ENCODE assay signal across 14 cellular contexts in genomic region chr16:89732918-89733242, GRCh38. TPM values are rescaled to one million over a fixed set of nuclear protein-coding genes. Genes with fewer than 3 reads are reported as not detected.
DNase-seq lines count a peak whose midpoint lies in the region; ATAC-seq and TF ChIP-seq lines count a peak whose summit lies in the region.
"Had no signal": no experiment of that assay in that cellular context is flagged by ENCODE, and none has a peak within 500 bp of the region (broad histone marks: within the 10 kb centered on the region; RNA-seq: fewer than 3 reads in every experiment).

No MANE protein-coding gene starts in this region.

- peaks cover 65% of the 10 kb centered on the region for H3K4me1 Mint-ChIP-seq in CD8-positive, alpha-beta T cell (ENCODE audit: low read depth)
- H3K4me1 Mint-ChIP-seq in activated T-helper 17 cell treated with anti-CD3 and anti-CD28 coated beads, Interleukin-2, amount 50 U/mL, for 72 hours, result peaks cover 9% of the 10 kb centered on the region

- H3K4me3 ChIP-seq in A673 (ENCODE audit: low read depth, low read length, poor library complexity, severe bottlenecking), result no peak overlapping the region
- H3K4me3 ChIP-seq in CD8-positive, alpha-beta T cell (ENCODE audit: low read depth, low read length), result no peak overlapping the region
- H3K4me3 ChIP-seq in liver (ENCODE audit: low read depth in 1 of 3, low read length in 3 of 3), result no peak overlapping the region

- H3K9me3 Mint-ChIP-seq in CD8-positive, alpha-beta T cell, result no peaks in the 10 kb centered on the region
- no peaks in the 10 kb centered on the region for H3K9me3 Mint-ChIP-seq in activated T-helper 17 cell treated with anti-CD3 and anti-CD28 coated beads, Interleukin-2, amount 50 U/mL, for 72 hours

- DNase-seq in A673 (ENCODE audit: low spot score), result no peak
- DNase-seq in CD8-positive, alpha-beta T cell, result no peak
- no peak for DNase-seq in NCI-H128 (lab: John Stamatoyannopoulos, UW; ENCODE audit: unreplicated experiment)
- DNase-seq in H4 (ENCODE audit: low spot score), result no peak
- DNase-seq: BE2C, COR-L47, H7, Kasumi-1, NCI-H1417, NCI-H2029 treated with DMSO at 0.1 percent for 48 hours, NCI-H510A had no signal

- no peak overlapping the region for H3K4me3 Mint-ChIP-seq in CD8-positive, alpha-beta T cell
- no peak overlapping the region for H3K4me3 Mint-ChIP-seq in activated T-helper 17 cell treated with anti-CD3 and anti-CD28 coated beads, Interleukin-2, amount 50 U/mL, for 72 hours

- ATAC-seq in CD8-positive, alpha-beta T cell, result no peak
- ATAC-seq in activated T-helper 17 cell treated with anti-CD3 and anti-CD28 coated beads, Interleukin-2, amount 50 U/mL, for 72 hours (replicated peaks), result no peak
- no peak for ATAC-seq in HG02763 (IDR thresholded peaks at IDR 0.05; ENCODE audit: unreplicated experiment)

- H3K27ac ChIP-seq in A673 (ENCODE audit: low read depth, low read length, poor library complexity, severe bottlenecking) (peak overlapping the region; percentile 5), liver (ENCODE audit: low read depth in 1 of 2, low read length in 2 of 2) (no peak overlapping the region)
- H3K27ac ChIP-seq in CD8-positive, alpha-beta T cell (ENCODE audit: low read depth, low read length), result no peak overlapping the region

- H3K36me3 ChIP-seq in A673 (ENCODE audit: insufficient read depth, low read length, poor library complexity, severe bottlenecking) (peaks cover 85% of the 10 kb centered on the region), liver (ENCODE audit: control insufficient read depth in 4 of 4, insufficient read depth in 3 of 4, low read depth in 1 of 4, low read length in 3 of 4) (peaks cover 34 to 75% (median 42%) of the 10 kb centered on the region in 4 donors)
- peaks cover 88% of the 10 kb centered on the region for H3K36me3 ChIP-seq in CD8-positive, alpha-beta T cell (ENCODE audit: insufficient read depth, low read length)

- no peaks in the 10 kb centered on the region for H3K9me3 ChIP-seq in A673 (ENCODE audit: low read depth, low read length, poor library complexity, severe bottlenecking)
- no peaks in the 10 kb centered on the region for H3K9me3 ChIP-seq in CD8-positive, alpha-beta T cell (ENCODE audit: low read length)
- H3K9me3 ChIP-seq in liver (ENCODE audit: control insufficient read depth in 4 of 4, low read length in 3 of 4), result no peaks in the 10 kb centered on the region
- H3K9me3 ChIP-seq: BE2C had no signal

- no peak for TF ChIP-seq CTCF in A673 (conservative IDR thresholded peaks at IDR 0.05; ENCODE audit: low read depth, low read length)
- TF ChIP-seq CTCF in CD8-positive, alpha-beta T cell (IDR thresholded peaks at IDR 0.05), result no peak
- TF ChIP-seq CTCF in liver (IDR thresholded peaks at IDR 0.05; ENCODE audit: low read depth, low read length, missing input control), result no peak

- no peaks in the 10 kb centered on the region for H3K27me3 ChIP-seq in A673 (replicated peaks; ENCODE audit: insufficient read depth, low read depth, low read length, poor library complexity)
- H3K27me3 ChIP-seq in CD8-positive, alpha-beta T cell (ENCODE audit: insufficient read depth, low read length), result no peaks in the 10 kb centered on the region
- H3K27me3 ChIP-seq in liver (ENCODE audit: control insufficient read depth in 4 of 4, insufficient read depth in 4 of 4, low read length in 3 of 4), result no peaks in the 10 kb centered on the region
- H3K27me3 ChIP-seq: BE2C had no signal

- intact Hi-C loops in A673 (cut with micrococcal nuclease; ENCODE audit: unreplicated experiment), result no loop called here
- intact Hi-C loops in CD8-positive, alpha-beta T cell (cut with DNase I, micrococcal nuclease), result no loop called here

- no peak overlapping the region for H3K9ac ChIP-seq in liver (ENCODE audit: low read depth in 1 of 2, low read length in 2 of 2)

- peaks cover 91% of the 10 kb centered on the region for H3K36me3 Mint-ChIP-seq in CD8-positive, alpha-beta T cell
- peaks cover 97% of the 10 kb centered on the region for H3K36me3 Mint-ChIP-seq in activated T-helper 17 cell treated with anti-CD3 and anti-CD28 coated beads, Interleukin-2, amount 50 U/mL, for 72 hours (ENCODE audit: low read depth)

- TF ChIP-seq RAD21 in liver (IDR thresholded peaks at IDR 0.05), result no peak

- no TSS peak for BruUV-seq in A673 (replicated peaks; lab: Mats Ljungman, UMichigan)

- H3K27ac Mint-ChIP-seq in CD8-positive, alpha-beta T cell, result peak overlapping the region; percentile 37
- peak overlapping the region; percentile 31 for H3K27ac Mint-ChIP-seq in activated T-helper 17 cell treated with anti-CD3 and anti-CD28 coated beads, Interleukin-2, amount 50 U/mL, for 72 hours

- H3K27me3 Mint-ChIP-seq in CD8-positive, alpha-beta T cell (ENCODE audit: low read depth), result no peaks in the 10 kb centered on the region
- H3K27me3 Mint-ChIP-seq in activated T-helper 17 cell treated with anti-CD3 and anti-CD28 coated beads, Interleukin-2, amount 50 U/mL, for 72 hours, result no peaks in the 10 kb centered on the region

- CTCF ChIA-PET in A673 (lab: Charles Lee), result no interaction called here
- CTCF ChIA-PET in CD8-positive, alpha-beta T cell (lab: Charles Lee), result interaction anchor here (1.1 to 2.0 kb wide), 4 partner anchors 9 to 33 kb away, joined by 3 to 6 read pairs (median 6); no protein-coding TSS in a partner anchor

- 65% methylated on average over 9 of the region's 9 CpGs for WGBS in liver

- POLR2A ChIA-PET in A673 (lab: Charles Lee; ENCODE audit: low non-redundant PET), result no interaction called here
- POLR2A ChIA-PET in CD8-positive, alpha-beta T cell (lab: Charles Lee), result interaction anchor here (1.0 to 1.4 kb wide), 2 partner anchors 8 to 9 kb away, joined by 3 to 7 read pairs; no protein-coding TSS in a partner anchor

- H3K4me1 ChIP-seq in A673 (ENCODE audit: insufficient read depth, low read length, poor library complexity, severe bottlenecking) (no peaks in the 10 kb centered on the region), liver (ENCODE audit: control insufficient read depth in 4 of 4, insufficient read depth in 4 of 4, low read length in 3 of 4) (peaks cover 4 to 26% (median 21%) of the 10 kb centered on the region in 4 donors)
- peaks cover 67% of the 10 kb centered on the region for H3K4me1 ChIP-seq in CD8-positive, alpha-beta T cell (ENCODE audit: insufficient read depth, low read length)

TF ChIP-seq in liver, 16 proteins besides CTCF, POLR2A, EP300 and RAD21:
- TF ChIP-seq TAF1 (conservative IDR thresholded peaks at IDR 0.05), result no peak
- TF ChIP-seq NR2F2 (IDR thresholded peaks at IDR 0.05), result peak; percentile 94
- peak; percentile 50 for TF ChIP-seq SP1 (IDR thresholded peaks at IDR 0.05)
- no peak for TF ChIP-seq ZBTB33 (IDR thresholded peaks at IDR 0.05)
- peak; percentile 60 to 97 for TF ChIP-seq HNF4A (conservative IDR thresholded peaks at IDR 0.05)
- peak; percentile 74 for TF ChIP-seq HNF4G (IDR thresholded peaks at IDR 0.05)
- peak; percentile 18 to 94 for TF ChIP-seq RXRA (IDR thresholded peaks at IDR 0.05)
TF ChIP-seq in liver: peak in this region for 5.

RNA-seq across cellular contexts. Expression of gene ZNF276, which starts 11.5 kb away (rescaled TPM):
- total RNA-seq in A673 (2021) (37.2 and 37.3 TPM in 2 replicates), liver (10 to 100 TPM; 10.2 to 22.8 TPM)
- 100 to 1,000 TPM; 127 to 130 TPM for total RNA-seq in CD8-positive, alpha-beta T cell
- 10 to 100 TPM; 24.7 to 31.1 TPM for total RNA-seq in activated T-helper 17 cell treated with anti-CD3 and anti-CD28 coated beads, Interleukin-2, amount 50 U/mL, for 72 hours
- 1 to 10 TPM; 4.9 to 7.3 TPM for polyA plus RNA-seq in liver
- 5.9 and 6.9 TPM in 2 replicates for total RNA-seq in H4 (2014; rRNA removed; shearing (Covaris generic))

RNA-seq across cellular contexts. Expression of gene VPS9D1, which starts 12.2 kb away (rescaled TPM):
- total RNA-seq in A673 (2021) (3.4 and 5.6 TPM in 2 replicates), liver (1 to 10 TPM; 3.6 to 4.5 TPM)
- 10 to 100 TPM; 15.7 to 15.9 TPM for total RNA-seq in CD8-positive, alpha-beta T cell
- 1 to 10 TPM; 1.7 to 4.1 TPM for total RNA-seq in activated T-helper 17 cell treated with anti-CD3 and anti-CD28 coated beads, Interleukin-2, amount 50 U/mL, for 72 hours
- 1 to 10 TPM; 3.8 to 7.2 TPM for polyA plus RNA-seq in liver
- 4.1 and 6.0 TPM in 2 replicates for total RNA-seq in H4 (2014; rRNA removed; shearing (Covaris generic))

RNA-seq across cellular contexts. Expression of gene SPATA2L, which starts 31.4 kb away (rescaled TPM):
- 15.8 and 19.1 TPM in 2 replicates for total RNA-seq in A673 (2021)
- 10 to 100 TPM; 26.5 to 28.6 TPM for total RNA-seq in CD8-positive, alpha-beta T cell
- total RNA-seq in activated T-helper 17 cell treated with anti-CD3 and anti-CD28 coated beads, Interleukin-2, amount 50 U/mL, for 72 hours, result 1 to 10 TPM; 4.4 to 5.0 TPM
- 10 to 100 TPM in 1 of 2 donors, 1 to 10 TPM in 1; 5.9 to 11.3 TPM for total RNA-seq in liver
- 1 to 10 TPM; 4.6 to 7.8 TPM for polyA plus RNA-seq in liver
- total RNA-seq in H4 (2014; rRNA removed; shearing (Covaris generic)), result 8.1 and 9.2 TPM in 2 replicates

RNA-seq across cellular contexts. Expression of gene CDK10, which starts 46.4 kb away (rescaled TPM):
- 98.0 and 104 TPM in 2 replicates for total RNA-seq in A673 (2021)
- 10 to 100 TPM; 67.0 to 73.1 TPM for total RNA-seq in CD8-positive, alpha-beta T cell
- 10 to 100 TPM; 81.1 to 98.8 TPM for total RNA-seq in activated T-helper 17 cell treated with anti-CD3 and anti-CD28 coated beads, Interleukin-2, amount 50 U/mL, for 72 hours
- total RNA-seq in liver, result 10 to 100 TPM; 25.1 to 68.4 TPM
- polyA plus RNA-seq in liver, result 10 to 100 TPM; 43.6 to 81.2 TPM
- 23.0 and 37.5 TPM in 2 replicates for total RNA-seq in H4 (2014; rRNA removed; shearing (Covaris generic))
